ENCODE assay signal across 31 cellular contexts in the genomic region with DNA sequence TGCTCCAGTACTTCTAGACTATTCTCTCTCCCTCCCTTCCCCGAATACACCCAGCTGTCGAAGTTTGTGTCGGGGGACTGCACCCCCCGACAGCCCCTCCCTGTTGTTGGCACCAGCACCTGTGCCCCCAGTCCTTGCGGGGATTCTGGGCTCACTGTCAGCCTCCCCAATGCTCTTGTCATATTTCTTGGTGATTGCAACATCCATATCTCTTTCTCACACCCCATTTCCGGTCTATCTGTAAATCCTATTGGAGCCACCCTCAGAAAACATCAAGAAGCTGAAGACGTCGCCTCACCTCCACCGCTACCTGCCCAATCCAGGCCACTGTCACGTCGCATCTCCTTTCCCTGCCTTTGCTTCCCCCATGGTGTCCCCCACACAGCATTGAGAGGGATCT. TPM values are rescaled to one million over a fixed set of nuclear protein-coding genes. Genes with fewer than 3 reads are reported as not detected.
DNase-seq lines count a peak whose midpoint lies in the region; ATAC-seq and TF ChIP-seq lines count a peak whose summit lies in the region.
"Had no signal": no experiment of that assay in that cellular context is flagged by ENCODE, and none has a peak within 500 bp of the region (broad histone marks: within the 10 kb centered on the region; RNA-seq: fewer than 3 reads in every experiment).

No MANE protein-coding gene starts in this region.

- no peak overlapping the region for H3T11ph ChIP-seq in H9 (ENCODE audit: low read length)

- ATAC-seq in activated CD4-positive, alpha-beta T cell treated with anti-CD3 and anti-CD28 coated beads for 36 hours, result no peak
- ATAC-seq: naive thymus-derived CD4-positive, alpha-beta T cell had no signal

- no peak overlapping the region for H3K4me3 Mint-ChIP-seq in activated CD4-positive, alpha-beta T cell treated with anti-CD3 and anti-CD28 coated beads for 36 hours
- no peak overlapping the region; a peak in 1 of 5 replicates for H3K4me3 Mint-ChIP-seq in H9
- no peak overlapping the region for H3K4me3 Mint-ChIP-seq in chondrocyte (ENCODE audit: unreplicated experiment)
- H3K4me3 Mint-ChIP-seq: activated naive CD8-positive, alpha-beta T cell treated with anti-CD3 and anti-CD28 coated beads, Interleukin-2, amount 10 ng/mL, durations not matched to agents 7 days and 5 days; naive thymus-derived CD4-positive, alpha-beta T cell had no signal

- H3K4me1 ChIP-seq in H9 (ENCODE audit: insufficient read depth, low read length), result peaks cover 5% of the 10 kb centered on the region; the same call in 1 of the 2 replicates

- H3K14ac ChIP-seq in H9 (ENCODE audit: insufficient read depth, low read length), result no peak overlapping the region

- no peak overlapping the region for H3K18ac ChIP-seq in H9 (ENCODE audit: insufficient read length, low read depth, low read length)

- no peak overlapping the region for H2BK5ac ChIP-seq in H9 (ENCODE audit: insufficient read length, low read length)

- CTCF ChIA-PET in activated CD4-positive, alpha-beta T cell treated with anti-CD3 and anti-CD28 coated beads for 36 hours (lab: Charles Lee), result no interaction called here

- H3K23me2 ChIP-seq in H9 (ENCODE audit: insufficient read length, low read depth, low read length, poor library complexity, severe bottlenecking), result no peaks in the 10 kb centered on the region

- no peak overlapping the region for H2BK20ac ChIP-seq in H9 (ENCODE audit: low read depth, low read length, poor library complexity, severe bottlenecking)

- peak overlapping the region; percentile 1 for H3K27ac Mint-ChIP-seq in activated CD4-positive, alpha-beta T cell treated with anti-CD3 and anti-CD28 coated beads for 36 hours
- peak overlapping the region in 2 of 3 experiments; percentile 57 to 78; a peak in 3 of 7 replicates for H3K27ac Mint-ChIP-seq in H9
- H3K27ac Mint-ChIP-seq in chondrocyte (ENCODE audit: unreplicated experiment), result no peak overlapping the region

- no peak for TF ChIP-seq CTCF in H9 (conservative IDR thresholded peaks at IDR 0.05)
- TF ChIP-seq CTCF in chondrocyte (IDR thresholded peaks at IDR 0.05), result no peak

- no peak overlapping the region for H3K4ac ChIP-seq in H9 (ENCODE audit: low read depth, low read length)

- H3K79me2 ChIP-seq in H9 (ENCODE audit: insufficient read depth, low read length), result no peaks in the 10 kb centered on the region

- H3K9me3 ChIP-seq in H9 (ENCODE audit: control insufficient read depth, low read depth, low read length), result no peaks in the 10 kb centered on the region
- H3K9me3 ChIP-seq: esophagus muscularis mucosa, thoracic aorta had no signal

- no peak overlapping the region for H3K27ac ChIP-seq in H9 (ENCODE audit: insufficient read length, low read depth, low read length)
- H3K27ac ChIP-seq: 22Rv1, C4-2B, esophagus muscularis mucosa, thoracic aorta had no signal

- no peak overlapping the region for H2AK5ac ChIP-seq in H9 (ENCODE audit: insufficient read length, low read length)

- H4K91ac ChIP-seq in H9 (ENCODE audit: insufficient read length, low read depth, low read length), result no peak overlapping the region

- H3K27me3 ChIP-seq in H9 (ENCODE audit: insufficient read depth, low read length), result no peaks in the 10 kb centered on the region
- H3K27me3 ChIP-seq: esophagus muscularis mucosa had no signal

- no peak overlapping the region for H3K56ac ChIP-seq in H9 (ENCODE audit: insufficient read length, low read depth, low read length)

- H3K9ac ChIP-seq in H9 (ENCODE audit: extremely low read depth, insufficient read length, low read length), result no peak overlapping the region

- H4K20me1 ChIP-seq in H9 (ENCODE audit: control insufficient read depth, insufficient read depth, insufficient read length), result peaks cover 3% of the 10 kb centered on the region

- H2BK120ac ChIP-seq in H9 (ENCODE audit: low read depth, low read length, poor library complexity, severe bottlenecking), result no peak overlapping the region

- H2BK15ac ChIP-seq in H9 (ENCODE audit: low read depth, low read length), result no peak overlapping the region

- no peak overlapping the region for H4K8ac ChIP-seq in H9 (replicated peaks; ENCODE audit: insufficient read length, low read depth, low read length)

- H3K4me1 Mint-ChIP-seq in activated CD4-positive, alpha-beta T cell treated with anti-CD3 and anti-CD28 coated beads for 36 hours, result no peaks in the 10 kb centered on the region
- H3K4me1 Mint-ChIP-seq in H9 (peaks cover 24 to 27% of the 10 kb centered on the region in 2 experiments), chondrocyte (ENCODE audit: low read depth) (peaks cover 7% of the 10 kb centered on the region)
- H3K4me1 Mint-ChIP-seq: activated naive CD8-positive, alpha-beta T cell treated with anti-CD3 and anti-CD28 coated beads, Interleukin-2, amount 10 ng/mL, durations not matched to agents 7 days and 5 days had no signal

- no CpG with 5 or more reads among the region's 11 CpGs for WGBS in H9 (ENCODE audit: extremely low coverage, insufficient read length, low lambda C conversion rate)

- H3K4me2 ChIP-seq in H9 (ENCODE audit: insufficient read depth, insufficient read length, low read length), result no peak overlapping the region

- no peak for DNase-seq in activated CD4-positive, alpha-beta T cell treated with anti-CD3 and anti-CD28 coated beads for 36 hours
- DNase-seq in activated CD4-positive, alpha-beta T cell treated with anti-CD3 and anti-CD28 coated beads, Interleukin-2, amount 50 U/mL, for 4 hours, result no peak
- DNase-seq in H9, result no peak
- peak; percentile 29 for DNase-seq in chondrocyte (ENCODE audit: low spot score)
- peak; percentile 40 for DNase-seq in posterior vena cava (ENCODE audit: low spot score)
- no peak for DNase-seq in midbrain (lab: John Stamatoyannopoulos, UW)
- DNase-seq in GM19238 (ENCODE audit: insufficient read length, low spot score), result no peak
- no peak for DNase-seq in GM19240 (ENCODE audit: insufficient read length, low spot score)
- DNase-seq: activated CD4-positive, alpha-beta T cell treated with anti-CD3 and anti-CD28 coated beads for 1 hour; activated effector memory CD4-positive, alpha-beta T cell treated with Interleukin-2 at 50 U/mL for 16 hours; activated naive CD8-positive, alpha-beta T cell treated with anti-CD3 and anti-CD28 coated beads, Interleukin-2, amount 10 ng/mL, durations not matched to agents 7 days and 5 days; central memory CD4-positive, alpha-beta T cell; DMS79 treated with DMSO at 0.1 percent for 48 hours; foreskin fibroblast; GDM1; head of caudate nucleus; KG1; MM.1S; naive thymus-derived CD4-positive, alpha-beta T cell; NCI-H1105 treated with DMSO at 0.1 percent for 48 hours; NCI-H1930; NCI-H526; NK-92 treated with Interleukin-12 subunit alpha and Interleukin-12 subunit beta, amount 100 ng/mL, for 24 hours; nucleus accumbens; Right ventricle myocardium superior; stimulated activated naive CD4-positive, alpha-beta T cell treated with Interleukin-2 at 50 U/mL for 16 hours had no signal

- intact Hi-C loops in activated CD4-positive, alpha-beta T cell treated with anti-CD3 and anti-CD28 coated beads for 36 hours (cut with DNase I, micrococcal nuclease), result no loop called here
- intact Hi-C loops in posterior vena cava (cut with DNase I), result no loop called here

- H3K9me3 Mint-ChIP-seq in activated CD4-positive, alpha-beta T cell treated with anti-CD3 and anti-CD28 coated beads for 36 hours (ENCODE audit: low read depth), result no peaks in the 10 kb centered on the region
- no peaks in the 10 kb centered on the region for H3K9me3 Mint-ChIP-seq in H9
- H3K9me3 Mint-ChIP-seq in chondrocyte (ENCODE audit: low read depth), result no peaks in the 10 kb centered on the region
- H3K9me3 Mint-ChIP-seq: activated naive CD8-positive, alpha-beta T cell treated with anti-CD3 and anti-CD28 coated beads, Interleukin-2, amount 10 ng/mL, durations not matched to agents 7 days and 5 days; naive thymus-derived CD4-positive, alpha-beta T cell had no signal

- H3K36me3 Mint-ChIP-seq in activated CD4-positive, alpha-beta T cell treated with anti-CD3 and anti-CD28 coated beads for 36 hours (ENCODE audit: low read depth), result peaks cover 20% of the 10 kb centered on the region
- H3K36me3 Mint-ChIP-seq in H9 (ENCODE audit: insufficient read depth in 1 of 3, low read depth in 3 of 3), result peaks cover 8 to 25% (median 16%) of the 10 kb centered on the region in 3 experiments; a peak in 5 of 7 replicates
- H3K36me3 Mint-ChIP-seq in chondrocyte (ENCODE audit: low read depth), result peaks cover 15% of the 10 kb centered on the region

- POLR2A ChIA-PET in activated CD4-positive, alpha-beta T cell treated with anti-CD3 and anti-CD28 coated beads for 36 hours (lab: Charles Lee), result no interaction called here

- H4K5ac ChIP-seq in H9 (ENCODE audit: insufficient read length, low read depth, low read length), result no peak overlapping the region

- H2BK12ac ChIP-seq in H9 (ENCODE audit: insufficient read length, low read depth, low read length), result no peak overlapping the region

- no peaks in the 10 kb centered on the region for H3K79me1 ChIP-seq in H9 (ENCODE audit: insufficient read depth, low read depth, low read length, poor library complexity, severe bottlenecking)

- no peaks in the 10 kb centered on the region for H3K27me3 Mint-ChIP-seq in activated CD4-positive, alpha-beta T cell treated with anti-CD3 and anti-CD28 coated beads for 36 hours
- no peaks in the 10 kb centered on the region; the same call in none of the 2 replicates for H3K27me3 Mint-ChIP-seq in H9 (ENCODE audit: low read depth)
- H3K27me3 Mint-ChIP-seq in chondrocyte (ENCODE audit: low read depth), result no peaks in the 10 kb centered on the region
- H3K27me3 Mint-ChIP-seq: activated naive CD8-positive, alpha-beta T cell treated with anti-CD3 and anti-CD28 coated beads, Interleukin-2, amount 10 ng/mL, durations not matched to agents 7 days and 5 days; naive thymus-derived CD4-positive, alpha-beta T cell had no signal

- no peak overlapping the region for H3K23ac ChIP-seq in H9 (ENCODE audit: insufficient read length, low read depth, low read length)

- H2AFZ ChIP-seq in H9 (ENCODE audit: low read length), result no peak overlapping the region

RNA-seq across cellular contexts. Expression of a gene that starts 32.6 kb away (rescaled TPM):
- total RNA-seq in activated CD4-positive, alpha-beta T cell treated with anti-CD3 and anti-CD28 coated beads for 36 hours, result not detected
- total RNA-seq in H9 (2021) (2.1 and 2.2 TPM in 2 replicates), chondrocyte (6.8 to 24.5 TPM (median 7.3 TPM) in 3 replicates), posterior vena cava (1 to 10 TPM; 6.4 to 6.9 TPM)
- total RNA-seq: activated naive CD8-positive, alpha-beta T cell treated with anti-CD3 and anti-CD28 coated beads, Interleukin-2, amount 10 ng/mL, durations not matched to agents 7 days and 5 days; T-helper 2 cell treated with Interferon-gamma antibody and Interleukin-4, amounts not matched to agents 100 ng/mL and 5 ng/mL, for 36 hours had no signal

Comparison
In these comparisons a context has a peak if more than half of its experiments do, and no peak if none do; other contexts are left out.
1. DNase-seq: peak in chondrocyte (single experiment) and posterior vena cava (single experiment); none in activated CD4-positive, alpha-beta T cell treated with anti-CD3 and anti-CD28 coated beads for 36 hours (single experiment), activated CD4-positive, alpha-beta T cell treated with anti-CD3 and anti-CD28 coated beads, Interleukin-2, amount 50 U/mL, for 4 hours (0 of 2), H9 (single experiment), midbrain (single experiment), GM19238 (single experiment) and GM19240 (single experiment).